ENCODE assay signal across 11 cellular contexts in genomic region chr13:94706854-94707399, GRCh38. TPM values are rescaled to one million over a fixed set of nuclear protein-coding genes. Genes with fewer than 3 reads are reported as not detected.
DNase-seq lines count a peak whose midpoint lies in the region; FAIRE-seq lines count a peak whose summit lies in the region.
"Had no signal": no experiment of that assay in that cellular context is flagged by ENCODE, and none has a peak within 500 bp of the region (broad histone marks: within the 10 kb centered on the region; RNA-seq: fewer than 3 reads in every experiment).

No MANE protein-coding gene starts in this region.

- H3K27me3 ChIP-seq in small intestine (ENCODE audit: control insufficient read depth in 2 of 2, insufficient read depth in 2 of 2, low read length in 2 of 2) = peaks cover 32 to 61% of the 10 kb centered on the region in 2 donors

- intact Hi-C loops in head of caudate nucleus (cut with DNase I) = loop anchor here (5.0 kb wide), 1 partner anchor 260 kb away; no protein-coding TSS in a partner anchor

- H3K4me1 ChIP-seq in small intestine (ENCODE audit: control insufficient read depth in 2 of 2, insufficient read depth in 1 of 2, low read depth in 1 of 2, low read length in 1 of 2) = peaks cover 0 to 2% of the 10 kb centered on the region in 2 donors

- peak; percentile 69 to 72 for DNase-seq in NCI-H2081 (lab: John Stamatoyannopoulos, UW)
- no peak for DNase-seq in NCI-H2081 treated with DMSO at 0.1 percent for 48 hours (lab: John Stamatoyannopoulos, UW)
- no peak for DNase-seq in SK-N-MC (ENCODE audit: low read depth, low spot score)
- DNase-seq in head of caudate nucleus = peak in 37 of 42 donors; percentile 44 to 83 (median 66)
- DNase-seq in putamen (ENCODE audit: low spot score) = peak; percentile 89
- DNase-seq in small intestine = no peak
- DNase-seq in AG08395 (ENCODE audit: low spot score) = no peak
- DNase-seq in activated T-cell treated with anti-CD3 and anti-CD28 coated beads, Interleukin-2, amount 50 U/mL, for 1 hour = no peak
- DNase-seq: GF-D8, NCI-H1105, right cardiac atrium had no signal

- H3K9ac ChIP-seq in SK-N-MC (ENCODE audit: insufficient read length) = no peak overlapping the region

- no peak for FAIRE-seq in small intestine (lab: Jason Lieb, UNC)

- 8 to 13% (median 8%) methylated on average over 15 of the region's 15 CpGs for WGBS in small intestine, 3 donors

- H3K27ac ChIP-seq in SK-N-MC (no peak overlapping the region), small intestine (ENCODE audit: low read depth in 1 of 2, low read length in 1 of 2) (no peak overlapping the region)

- H3K36me3 ChIP-seq in SK-N-MC (ENCODE audit: insufficient read depth, low read length) (no peaks in the 10 kb centered on the region), small intestine (ENCODE audit: control insufficient read depth in 2 of 2, insufficient read depth in 2 of 2, low read length in 2 of 2) (no peaks in the 10 kb centered on the region)

- H3K9me3 ChIP-seq in SK-N-MC (ENCODE audit: low read depth, low read length) = no peaks in the 10 kb centered on the region
- H3K9me3 ChIP-seq in small intestine (ENCODE audit: control insufficient read depth, low read depth) = peaks cover 1% of the 10 kb centered on the region

- H3K4me3 ChIP-seq in SK-N-MC = peak overlapping the region; percentile 47
- H3K4me3 ChIP-seq in small intestine (ENCODE audit: low read depth in 1 of 2, low read length in 2 of 2) = no peak overlapping the region

RNA-seq across cellular contexts. Expression of gene SOX21, which starts 5.4 kb away (rescaled TPM):
- not detected for polyA plus RNA-seq in small intestine
- polyA plus RNA-seq: right cardiac atrium had no signal

Comparison
In these comparisons a context has a peak if more than half of its experiments do, and no peak if none do; other contexts are left out.
1. DNase-seq: peak in NCI-H2081 (2 of 2), head of caudate nucleus (37 of 42) and putamen (single experiment); none in NCI-H2081 treated with DMSO at 0.1 percent for 48 hours (single experiment), SK-N-MC (single experiment), small intestine (single experiment), AG08395 (single experiment) and activated T-cell treated with anti-CD3 and anti-CD28 coated beads, Interleukin-2, amount 50 U/mL, for 1 hour (single experiment).